Comparison of ENCODE assay signal across 24 cellular contexts in genomic region chrX:107851215-107851614, GRCh38.
"Had no signal": no experiment of that assay in that cellular context is flagged by ENCODE, and none has a peak within 500 bp of the region (broad histone marks: within the 10 kb centered on the region; RNA-seq: fewer than 3 reads in every experiment).

No MANE protein-coding gene starts in this region.

- H3K4me3 Mint-ChIP-seq: activated naive CD8-positive, alpha-beta T cell; activated T-helper 1 cell treated with anti-CD3 and anti-CD28 coated beads, Interleukin-12 subunit alpha, Interleukin-12 subunit beta, Interleukin-2, Interleukin-4 antibody, amounts not matched to agents 30 ng/mL and 10 ng/mL and 1 ng/mL, durations not matched to agents 14 hours and 24 hours and 36 hours; brain; mesothelial cell of epicardium; nephron progenitor cell; stimulated activated memory B cell treated with anti-CD40 and anti-IgM and Interleukin-4, amounts not matched to agents 10 μg/mL and 1 μg/mL and 100 μg/mL, for 72 hours; T-helper 17 cell; type B pancreatic cell had no signal

- H3K27me3 Mint-ChIP-seq: activated naive CD8-positive, alpha-beta T cell; stimulated activated memory B cell treated with anti-CD40 and anti-IgM and Interleukin-4, amounts not matched to agents 10 μg/mL and 1 μg/mL and 100 μg/mL, for 72 hours; T-helper 17 cell; type B pancreatic cell had no signal

- H3K4me1 Mint-ChIP-seq: nephron progenitor cell; stimulated activated memory B cell treated with anti-CD40 and anti-IgM and Interleukin-4, amounts not matched to agents 10 μg/mL and 1 μg/mL and 100 μg/mL, for 72 hours had no signal

- H3K27ac Mint-ChIP-seq: activated naive CD8-positive, alpha-beta T cell; activated T-helper 1 cell treated with anti-CD3 and anti-CD28 coated beads, Interleukin-12 subunit alpha, Interleukin-12 subunit beta, Interleukin-2, Interleukin-4 antibody, amounts not matched to agents 30 ng/mL and 10 ng/mL and 1 ng/mL, durations not matched to agents 14 hours and 24 hours and 36 hours; brain; mesothelial cell of epicardium; nephron progenitor cell; stimulated activated memory B cell treated with anti-CD40 and anti-IgM and Interleukin-4, amounts not matched to agents 10 μg/mL and 1 μg/mL and 100 μg/mL, for 72 hours; T-helper 17 cell; type B pancreatic cell had no signal

- DNase-seq: activated CD4-positive, alpha-beta T cell treated with anti-CD3 and anti-CD28 coated beads for 1 hour; activated CD4-positive, alpha-beta T cell treated with anti-CD3 and anti-CD28 coated beads, Interleukin-2, amount 50 U/mL, for 4 hours; activated T-cell treated with anti-CD3 and anti-CD28 coated beads for 4 hours; amniotic stem cell; cortex of kidney; effector CD4-positive, alpha-beta T cell; islet precursor cell; lower lobe of right lung; nephron progenitor cell; occipital lobe; posterior cingulate gyrus; sigmoid colon; spleen; stimulated activated CD4-positive, alpha-beta T cell treated with anti-CD3 and anti-CD28 coated beads, Interleukin-4, amount 100 ng/mL, for 4 hours; T-helper 17 cell; testis; WERI-Rb-1 had no signal

- H3K4me3 ChIP-seq: esophagus muscularis mucosa, lower lobe of right lung, sigmoid colon, spleen, testis had no signal

- ATAC-seq: lower lobe of right lung; stimulated activated memory B cell treated with anti-CD40 and anti-IgM and Interleukin-4, amounts not matched to agents 10 μg/mL and 1 μg/mL and 100 μg/mL, for 72 hours; T-helper 17 cell had no signal

- H3K9me3 Mint-ChIP-seq: activated T-helper 1 cell treated with anti-CD3 and anti-CD28 coated beads, Interleukin-12 subunit alpha, Interleukin-12 subunit beta, Interleukin-2, Interleukin-4 antibody, amounts not matched to agents 30 ng/mL and 10 ng/mL and 1 ng/mL, durations not matched to agents 14 hours and 24 hours and 36 hours; stimulated activated memory B cell treated with anti-CD40 and anti-IgM and Interleukin-4, amounts not matched to agents 10 μg/mL and 1 μg/mL and 100 μg/mL, for 72 hours; type B pancreatic cell had no signal

- H3K36me3 Mint-ChIP-seq: brain, mesothelial cell of epicardium, type B pancreatic cell had no signal
